ENCODE assay signal across 1 cellular context in genomic region chr6:167650730-167651129, GRCh38.
TF ChIP-seq lines count a peak whose summit lies in the region.

No MANE protein-coding gene starts in this region.

TF ChIP-seq in GM23338, 12 proteins besides CTCF, POLR2A, EP300 and RAD21 (continued from another document):
- no peak for TF ChIP-seq ZNF462 (CRISPR knock-in tag; IDR thresholded peaks at IDR 0.05)
- TF ChIP-seq ZNF114 (CRISPR knock-in tag; IDR thresholded peaks at IDR 0.05): no peak
- TF ChIP-seq ZNF331 (CRISPR knock-in tag; IDR thresholded peaks at IDR 0.05; ENCODE audit: low read depth): no peak
- TF ChIP-seq EZH2phosphoT487 (IDR thresholded peaks at IDR 0.05; ENCODE audit: unreplicated experiment): no peak
